11 cellular contexts compared by ENCODE assay signal in genomic region chr13:39942177-39942900, GRCh38.
DNase-seq lines count a peak whose midpoint lies in the region; ATAC-seq and TF ChIP-seq lines count a peak whose summit lies in the region.
"Had no signal": no experiment of that assay in that cellular context is flagged by ENCODE, and none has a peak within 500 bp of the region (broad histone marks: within the 10 kb centered on the region; RNA-seq: fewer than 3 reads in every experiment).

No MANE protein-coding gene starts in this region.

- H3K36me3 Mint-ChIP-seq in endothelial cell (ENCODE audit: low read depth, unreplicated experiment) = no peaks in the 10 kb centered on the region
- H3K36me3 Mint-ChIP-seq: naive B cell had no signal

- TF ChIP-seq CTCF in endothelial cell (IDR thresholded peaks at IDR 0.05; ENCODE audit: unreplicated experiment) = no peak

- ATAC-seq in GM18511 (IDR thresholded peaks at IDR 0.05; ENCODE audit: unreplicated experiment) = peak; percentile 36
- peak; percentile 32 for ATAC-seq in GM21390 (IDR thresholded peaks at IDR 0.05; ENCODE audit: unreplicated experiment)
- peak; percentile 26 for ATAC-seq in HG03159 (IDR thresholded peaks at IDR 0.05; ENCODE audit: unreplicated experiment)
- ATAC-seq in GM21717 (IDR thresholded peaks at IDR 0.05; ENCODE audit: unreplicated experiment) = no peak

- H3K4me3 Mint-ChIP-seq in endothelial cell (ENCODE audit: unreplicated experiment) = no peak overlapping the region
- H3K4me3 Mint-ChIP-seq: naive B cell had no signal

- H3K27ac Mint-ChIP-seq in endothelial cell (ENCODE audit: unreplicated experiment) = peak overlapping the region; percentile 22
- H3K27ac Mint-ChIP-seq: activated T-helper 2 cell treated with anti-CD3 and anti-CD28 coated beads, Interferon-gamma antibody, Interleukin-2, Interleukin-4, amounts not matched to agents 10 μg/mL and 5 μg/mL and 100 μg/mL, durations not matched to agents 14 hours and 24 hours and 36 hours had no signal

- peaks cover 25% of the 10 kb centered on the region for H3K4me1 Mint-ChIP-seq in endothelial cell (ENCODE audit: unreplicated experiment)

- no peaks in the 10 kb centered on the region for H3K9me3 Mint-ChIP-seq in endothelial cell (ENCODE audit: unreplicated experiment)
- H3K9me3 Mint-ChIP-seq: activated T-helper 2 cell treated with anti-CD3 and anti-CD28 coated beads, Interferon-gamma antibody, Interleukin-2, Interleukin-4, amounts not matched to agents 10 μg/mL and 5 μg/mL and 100 μg/mL, durations not matched to agents 14 hours and 24 hours and 36 hours had no signal

- DNase-seq in endothelial cell (ENCODE audit: low spot score) = no peak
- DNase-seq in SW480 (ENCODE audit: low spot score) = no peak
- no peak for DNase-seq in NCI-H2171 (lab: John Stamatoyannopoulos, UW)
- no peak for DNase-seq in activated naive CD4-positive, alpha-beta T cell treated with anti-CD3 and anti-CD28 coated beads, Interleukin-2, amount 50 U/mL, for 16 hours
- DNase-seq: NCI-H2227 treated with DMSO at 0.1 percent for 48 hours had no signal

- H3K27me3 Mint-ChIP-seq in endothelial cell (ENCODE audit: unreplicated experiment) = no peaks in the 10 kb centered on the region
